ENCODE assay signal across 8 cellular contexts in the genomic region with DNA sequence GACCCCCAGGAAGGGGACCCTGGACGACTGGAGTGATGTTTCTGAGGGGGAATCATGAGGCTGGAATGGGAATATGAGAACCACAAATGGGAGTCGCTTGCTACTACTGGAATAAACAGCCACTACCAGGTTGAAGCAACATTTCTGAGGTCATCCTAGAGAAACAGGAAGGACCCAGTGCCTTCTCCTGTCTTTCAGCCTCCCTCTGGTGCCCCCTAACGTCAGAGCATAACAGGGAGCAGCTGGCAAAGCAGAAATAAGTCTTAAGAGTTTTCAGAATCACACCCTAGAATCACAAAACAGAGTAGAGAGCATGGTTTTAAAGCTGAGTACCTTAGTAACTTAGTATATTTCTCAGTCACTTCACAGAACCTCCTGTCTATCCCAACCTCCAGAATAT.
A peak's percentile ranks its signal among the peaks of the same experiment; 100 is the strongest.
DNase-seq lines count a peak whose midpoint lies in the region; ATAC-seq and TF ChIP-seq lines count a peak whose summit lies in the region.

No MANE protein-coding gene starts in this region.

- peak; percentile 56 for TF ChIP-seq CTCF in AG10803 (conservative IDR thresholded peaks at IDR 0.05; ENCODE audit: low read length)
- peak; percentile 73 to 79 for TF ChIP-seq CTCF in fibroblast of lung (conservative IDR thresholded peaks at IDR 0.05 in 1 of 2, IDR thresholded peaks at IDR 0.05 in 1 of 2; ENCODE audit: low read depth in 1 of 2, low read length in 2 of 2)
- no peak for TF ChIP-seq CTCF in coronary artery (IDR thresholded peaks at IDR 0.05)

- H3K27ac ChIP-seq in fibroblast of lung (ENCODE audit: insufficient read depth, low read length): no peak overlapping the region
- H3K27ac ChIP-seq in coronary artery: no peak overlapping the region

- H2AFZ ChIP-seq in fibroblast of lung (ENCODE audit: low read length): no peak overlapping the region

- no peaks in the 10 kb centered on the region for H3K79me2 ChIP-seq in fibroblast of lung (ENCODE audit: control insufficient read depth, insufficient read depth, low read length)

- H3K4me3 ChIP-seq in AG10803 (ENCODE audit: low read length) (no peak overlapping the region), NT2/D1 (ENCODE audit: insufficient read length, low read depth) (no peak overlapping the region), fibroblast of lung (replicated peaks in 1 of 4; ENCODE audit: control extremely low read depth in 1 of 4, insufficient read depth in 1 of 4, low read depth in 3 of 4, low read length in 4 of 4) (no peak overlapping the region), coronary artery (no peak overlapping the region)

- no peaks in the 10 kb centered on the region for H4K20me1 ChIP-seq in fibroblast of lung (ENCODE audit: control insufficient read depth, extremely low read depth, insufficient read depth, low read length)

- DNase-seq in AG10803 (ENCODE audit: low read depth) (peak; percentile 37), NT2/D1 (ENCODE audit: low read depth, low spot score) (peak; percentile 44), fibroblast of lung (ENCODE audit: low read depth in 2 of 2) (peak; percentile 15 to 56), inferior parietal cortex (ENCODE audit: extremely low spot score) (no peak), coronary artery (ENCODE audit: low spot score) (no peak)
- DNase-seq in stimulated activated CD4-positive, alpha-beta T cell treated with anti-CD3 and anti-CD28 coated beads, Interleukin-4, amount 100 ng/mL, for 24 hours: no peak

- H3K4me1 ChIP-seq in NT2/D1 (ENCODE audit: insufficient read depth, insufficient read length): no peaks in the 10 kb centered on the region
- no peaks in the 10 kb centered on the region for H3K4me1 ChIP-seq in fibroblast of lung (ENCODE audit: control insufficient read depth, extremely low read depth, insufficient read depth, low read length)

- no peaks in the 10 kb centered on the region for H3K27me3 ChIP-seq in NT2/D1 (ENCODE audit: insufficient read depth, insufficient read length)
- H3K27me3 ChIP-seq in fibroblast of lung (ENCODE audit: control insufficient read depth, insufficient read depth, low read length): no peaks in the 10 kb centered on the region

- H3K9ac ChIP-seq in NT2/D1 (ENCODE audit: insufficient read length, low read depth) (no peak overlapping the region), fibroblast of lung (ENCODE audit: insufficient read depth, low read length) (no peak overlapping the region)

- H3K4me2 ChIP-seq in fibroblast of lung (ENCODE audit: extremely low read depth, insufficient read depth, low read length): no peak overlapping the region

- no peaks in the 10 kb centered on the region for H3K9me3 ChIP-seq in NT2/D1 (ENCODE audit: insufficient read depth, low read length)
- H3K9me3 ChIP-seq in fibroblast of lung (ENCODE audit: control insufficient read depth, insufficient read depth, low read depth, low read length): no peaks in the 10 kb centered on the region

- peak; percentile 88 for ATAC-seq in GM18498 (IDR thresholded peaks at IDR 0.05; ENCODE audit: unreplicated experiment)
- peak; percentile 79 for ATAC-seq in HG02973 (IDR thresholded peaks at IDR 0.05; ENCODE audit: unreplicated experiment)

- H3K36me3 ChIP-seq in NT2/D1 (ENCODE audit: insufficient read depth, insufficient read length, low read length): no peaks in the 10 kb centered on the region
- no peaks in the 10 kb centered on the region for H3K36me3 ChIP-seq in fibroblast of lung (ENCODE audit: control insufficient read depth, insufficient read depth, low read length)

Comparison
In these comparisons a context has a peak if more than half of its experiments do, and no peak if none do; other contexts are left out.
1. DNase-seq: peak in AG10803 (single experiment), NT2/D1 (single experiment) and fibroblast of lung (2 of 2); none in inferior parietal cortex (single experiment), coronary artery (single experiment) and stimulated activated CD4-positive, alpha-beta T cell treated with anti-CD3 and anti-CD28 coated beads, Interleukin-4, amount 100 ng/mL, for 24 hours (single experiment).